1 cellular context compared by ENCODE assay signal in the genomic region with DNA sequence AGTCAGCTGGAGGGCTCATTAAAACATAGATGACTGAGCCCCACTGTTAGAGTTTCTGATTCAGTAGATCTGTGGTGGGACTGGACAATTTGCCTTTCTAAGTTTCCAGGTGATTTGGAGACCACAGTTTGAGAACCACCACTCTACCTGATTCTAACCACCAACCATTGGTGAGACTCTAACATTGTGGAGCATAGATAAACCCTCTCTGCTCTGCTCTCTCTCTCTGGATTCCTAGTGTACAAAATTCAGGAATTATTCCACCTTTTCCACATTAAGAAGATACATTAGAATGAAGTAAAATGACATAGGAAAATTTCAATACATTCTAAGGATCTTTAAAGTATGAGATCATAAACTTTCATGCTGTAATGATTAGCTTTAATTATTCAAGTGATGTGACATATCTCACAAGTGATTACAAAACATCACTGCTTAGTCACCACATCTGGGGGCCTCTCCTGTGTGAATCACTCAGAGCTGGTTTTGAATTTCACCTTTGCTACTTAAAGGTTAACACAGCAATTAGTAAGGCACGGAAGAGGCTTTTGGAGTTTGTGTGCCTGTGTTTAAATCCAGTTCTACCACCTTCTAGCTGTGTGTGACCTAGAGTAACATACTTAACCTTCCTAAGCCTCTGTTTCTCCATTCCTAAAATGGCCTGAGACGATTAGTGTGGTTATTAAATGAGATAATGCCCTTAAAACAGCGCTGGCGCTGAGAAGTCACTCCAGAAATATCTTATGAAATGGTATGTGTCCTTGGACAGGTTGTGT.
TF ChIP-seq lines count a peak whose summit lies in the region.

No MANE protein-coding gene starts in this region.

TF ChIP-seq in A549, 52 proteins besides CTCF, POLR2A, EP300 and RAD21 (continued from another document):
- TF ChIP-seq MYC (IDR thresholded peaks at IDR 0.05; ENCODE audit: borderline replicate concordance, low read length): no peak
